Comparison of ENCODE assay signal across 8 cellular contexts in the genomic region with DNA sequence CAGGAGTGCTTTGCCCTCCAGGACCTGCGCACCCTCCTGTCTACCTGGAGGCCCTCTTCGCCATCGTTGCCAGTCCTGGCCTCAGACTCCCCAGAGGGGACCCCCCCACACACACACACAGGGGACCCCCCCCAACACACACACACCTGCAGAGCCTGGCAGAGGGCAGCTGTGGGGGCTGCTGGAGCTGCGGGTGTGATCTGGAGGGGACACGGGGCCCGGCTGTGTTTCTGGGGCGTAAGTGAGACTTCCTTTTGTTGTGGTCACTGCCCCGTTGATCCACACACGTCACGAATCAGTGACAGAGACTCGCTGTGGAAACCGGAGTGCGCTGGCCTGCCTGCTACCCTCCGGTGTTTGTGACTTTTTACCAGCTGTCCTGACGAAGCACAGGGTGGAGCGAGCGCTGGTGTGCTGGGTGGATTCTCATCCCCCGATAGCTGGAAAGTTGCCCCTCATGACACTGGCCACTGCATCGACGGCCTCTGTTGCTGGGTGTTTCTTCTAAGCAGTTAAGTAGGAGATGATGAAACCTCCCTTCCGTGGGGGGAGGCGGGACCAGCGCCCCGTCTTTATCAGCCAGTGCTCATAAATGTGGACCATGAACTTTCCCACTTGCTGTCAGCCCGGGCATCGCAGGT. TPM values are rescaled to one million over a fixed set of nuclear protein-coding genes. Genes with fewer than 3 reads are reported as not detected.
A peak's percentile ranks its signal among the peaks of the same experiment; 100 is the strongest.
DNase-seq lines count a peak whose midpoint lies in the region; ATAC-seq and TF ChIP-seq lines count a peak whose summit lies in the region.

No MANE protein-coding gene starts in this region.

- no peaks in the 10 kb centered on the region for H3K9me3 ChIP-seq in NT2/D1 (ENCODE audit: insufficient read depth, low read length)

- TF ChIP-seq CTCF in epithelial cell of esophagus (IDR thresholded peaks at IDR 0.05; ENCODE audit: insufficient read depth, low read depth, low read length, missing control alignments) (no peak), neural crest cell (conservative IDR thresholded peaks at IDR 0.05) (no peak), foreskin keratinocyte (conservative IDR thresholded peaks at IDR 0.05) (no peak)

- no peaks in the 10 kb centered on the region for H3K9me3 Mint-ChIP-seq in neural crest cell

- peak overlapping the region; percentile 89 for H3K4me3 Mint-ChIP-seq in neural crest cell

- H3K9ac ChIP-seq in NT2/D1 (ENCODE audit: insufficient read length, low read depth) = peak overlapping the region; percentile 77

- no peak overlapping the region for H3K27ac Mint-ChIP-seq in neural crest cell (ENCODE audit: unreplicated experiment)

- H3K27me3 Mint-ChIP-seq in neural crest cell (ENCODE audit: low read depth) = peaks cover 40% of the 10 kb centered on the region

- H3K27me3 ChIP-seq in NT2/D1 (ENCODE audit: insufficient read depth, insufficient read length) = peaks cover 42% of the 10 kb centered on the region
- H3K27me3 ChIP-seq in foreskin keratinocyte = peaks cover 70% of the 10 kb centered on the region

- DNase-seq in AG08395 (ENCODE audit: low spot score) (peak; percentile 63), NT2/D1 (ENCODE audit: low read depth, low spot score) (no peak), epithelial cell of esophagus (ENCODE audit: low read depth) (no peak), neural crest cell (ENCODE audit: low read depth, low spot score) (no peak), foreskin keratinocyte (no peak), hypothalamus (lab: John Stamatoyannopoulos, UW) (no peak)
- DNase-seq in activated CD4-positive, alpha-beta T cell treated with anti-CD3 and anti-CD28 coated beads, Interleukin-2, amount 50 U/mL, for 1 hour = no peak

- H3K36me3 Mint-ChIP-seq in neural crest cell (ENCODE audit: low read depth) = no peaks in the 10 kb centered on the region

- no peak overlapping the region for H3K27ac ChIP-seq in foreskin keratinocyte

- H3K4me1 ChIP-seq in NT2/D1 (ENCODE audit: insufficient read depth, insufficient read length) (peaks cover 22% of the 10 kb centered on the region), foreskin keratinocyte (no peaks in the 10 kb centered on the region)

- H3K36me3 ChIP-seq in NT2/D1 (ENCODE audit: insufficient read depth, insufficient read length, low read length) = peaks cover 36% of the 10 kb centered on the region

- no peak for ATAC-seq in foreskin keratinocyte
- no peak for ATAC-seq in GM18498 (IDR thresholded peaks at IDR 0.05; ENCODE audit: unreplicated experiment)

- H3K4me3 ChIP-seq in NT2/D1 (ENCODE audit: insufficient read length, low read depth) = peak overlapping the region; percentile 40
- peak overlapping the region; percentile 37 for H3K4me3 ChIP-seq in epithelial cell of esophagus (ENCODE audit: low read length)

- H3K4me1 Mint-ChIP-seq in neural crest cell = peaks cover 7% of the 10 kb centered on the region

RNA-seq across cellular contexts. Expression of a gene that starts 2.3 kb away (rescaled TPM):
- total RNA-seq in neural crest cell = 14.7 and 18.2 TPM in 2 replicates
- 1.4 and 2.0 TPM in 2 replicates for total RNA-seq in foreskin keratinocyte
- polyA plus RNA-seq in foreskin keratinocyte = 2.0 and 3.6 TPM in 2 replicates
